Comparison of ENCODE assay signal across 1 cellular context in the genomic region with DNA sequence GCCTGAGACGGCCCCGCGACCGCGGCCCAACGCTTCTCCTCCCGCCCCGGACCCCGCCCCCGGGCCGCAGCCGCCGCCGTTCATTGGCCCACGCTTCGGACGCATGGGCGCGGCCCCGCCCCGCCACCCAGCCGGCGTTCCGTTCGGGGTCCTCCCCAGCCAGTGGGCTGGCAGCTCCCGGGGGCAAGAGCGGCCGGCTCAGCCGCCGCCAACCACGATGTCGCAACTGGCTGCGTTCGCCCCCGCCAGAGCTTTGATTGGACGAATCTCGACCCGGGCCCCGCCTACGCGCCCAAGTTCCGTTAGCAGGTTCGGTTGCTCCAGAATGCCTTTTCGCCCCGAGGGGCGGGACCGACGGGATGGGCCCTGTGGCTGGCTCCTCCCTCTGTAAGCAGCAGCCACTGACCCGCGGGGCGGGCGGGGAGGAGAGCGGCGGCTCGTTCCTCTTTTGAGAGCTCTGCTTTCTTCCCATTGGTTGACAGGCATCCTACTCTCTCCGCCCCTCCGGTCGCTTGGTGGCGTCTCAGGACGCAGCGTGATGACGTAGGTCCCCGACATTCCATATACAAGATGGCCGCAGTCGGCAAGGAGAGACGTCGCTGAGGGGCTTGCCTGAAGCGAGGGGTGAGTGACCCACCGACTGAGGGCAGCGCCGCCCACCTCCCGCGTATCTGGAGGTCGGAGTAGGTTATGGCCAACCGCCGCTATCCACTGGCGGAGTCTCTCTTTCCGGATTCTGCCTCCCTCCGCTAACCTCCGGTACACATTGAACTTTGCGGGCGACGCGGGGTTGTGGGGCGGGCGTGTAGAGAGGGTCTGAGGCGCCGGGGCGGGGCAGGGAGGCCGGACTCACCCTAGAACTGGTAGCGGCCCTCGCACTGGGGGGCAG.
TF ChIP-seq lines count a peak whose summit lies in the region.

TSS of gene CCNK (plus strand) at position 554 of the 889 bp plus-strand sequence. CDS start 11,269 bp downstream, outside the sequence.
TSS of gene SETD3 (minus strand) at position 4 of the 889 bp plus-strand sequence. CDS start 15,054 bp downstream, outside the sequence.

TF ChIP-seq in HepG2, 621 proteins besides CTCF, POLR2A, EP300 and RAD21 (continued from another document and continues in another):
- TF ChIP-seq BCLAF1 (IDR thresholded peaks at IDR 0.05) (no peak), ZNF580 (CRISPR knock-in tag; IDR thresholded peaks at IDR 0.05; ENCODE audit: borderline replicate concordance, low read depth) (peak; percentile 63; the same call in 1 of the 2 replicates), MIER2 (CRISPR knock-in tag; IDR thresholded peaks at IDR 0.05) (0 out of 2 replicates have a peak, but pooled peaks have one; percentile 17), ZSCAN29 (CRISPR knock-in tag; conservative IDR thresholded peaks at IDR 0.05) (no peak), GLI4 (CRISPR knock-in tag; IDR thresholded peaks at IDR 0.05; ENCODE audit: borderline replicate concordance) (no peak; the same call in 1 of the 2 replicates), PPARG (CRISPR knock-in tag; conservative IDR thresholded peaks at IDR 0.05) (no peak), SMAD3 (CRISPR knock-in tag; IDR thresholded peaks at IDR 0.05) (peak; percentile 45; the same call in 1 of the 2 replicates), ZNF75D (CRISPR knock-in tag; IDR thresholded peaks at IDR 0.05; ENCODE audit: borderline replicate concordance) (no peak), ZXDC (CRISPR knock-in tag; IDR thresholded peaks at IDR 0.05) (no peak), ZNF160 (CRISPR knock-in tag; IDR thresholded peaks at IDR 0.05) (no peak), SPEN (CRISPR knock-in tag; IDR thresholded peaks at IDR 0.05; ENCODE audit: low read depth) (0 out of 2 replicates have a peak, but pooled peaks have one; percentile 40), ZSCAN12 (CRISPR knock-in tag; IDR thresholded peaks at IDR 0.05) (no peak), PRDM10 (CRISPR knock-in tag; IDR thresholded peaks at IDR 0.05; ENCODE audit: low read depth) (peak; percentile 76), FOXP4 (CRISPR knock-in tag; IDR thresholded peaks at IDR 0.05) (no peak), MEIS1 (CRISPR knock-in tag; IDR thresholded peaks at IDR 0.05; ENCODE audit: borderline replicate concordance) (peak; percentile 65), ZNF749 (CRISPR knock-in tag; IDR thresholded peaks at IDR 0.05; ENCODE audit: borderline replicate concordance) (0 out of 2 replicates have a peak, but pooled peaks have one; percentile 38), NRL (CRISPR knock-in tag; IDR thresholded peaks at IDR 0.05; ENCODE audit: borderline replicate concordance) (peak; percentile 91; the same call in 1 of the 2 replicates), ZNF710 (CRISPR knock-in tag; IDR thresholded peaks at IDR 0.05; ENCODE audit: borderline replicate concordance) (peak; percentile 67; the same call in 1 of the 2 replicates), IKZF1 (IDR thresholded peaks at IDR 0.05) (no peak), KLF11 (CRISPR knock-in tag; IDR thresholded peaks at IDR 0.05) (no peak), FOXC1 (CRISPR knock-in tag; IDR thresholded peaks at IDR 0.05; ENCODE audit: borderline replicate concordance) (0 out of 2 replicates have a peak, but pooled peaks have one; percentile 29), SIN3B (IDR thresholded peaks at IDR 0.05; ENCODE audit: low read length) (peak; percentile 95), ZHX1 (CRISPR knock-in tag; IDR thresholded peaks at IDR 0.05; ENCODE audit: low read depth) (peak; percentile 82), ZNF761 (CRISPR knock-in tag; conservative IDR thresholded peaks at IDR 0.05) (0 out of 2 replicates have a peak, but pooled peaks have one; percentile 42), ZNF333 (CRISPR knock-in tag; IDR thresholded peaks at IDR 0.05; ENCODE audit: borderline replicate concordance) (0 out of 2 replicates have a peak, but pooled peaks have one; percentile 14), ERF (CRISPR knock-in tag; IDR thresholded peaks at IDR 0.05) (peak; percentile 28; the same call in 1 of the 2 replicates), HDAC2 (CRISPR knock-in tag; IDR thresholded peaks at IDR 0.05) (peak; percentile 74; the same call in 1 of the 2 replicates), SOX5 (CRISPR knock-in tag; IDR thresholded peaks at IDR 0.05; ENCODE audit: borderline replicate concordance) (peak; percentile 38; the same call in 1 of the 2 replicates), ONECUT2 (CRISPR knock-in tag; IDR thresholded peaks at IDR 0.05) (no peak), ZEB1 (IDR thresholded peaks at IDR 0.05; ENCODE audit: insufficient replicate concordance, low read depth) (no peak)
- TF ChIP-seq, protein P1, sequence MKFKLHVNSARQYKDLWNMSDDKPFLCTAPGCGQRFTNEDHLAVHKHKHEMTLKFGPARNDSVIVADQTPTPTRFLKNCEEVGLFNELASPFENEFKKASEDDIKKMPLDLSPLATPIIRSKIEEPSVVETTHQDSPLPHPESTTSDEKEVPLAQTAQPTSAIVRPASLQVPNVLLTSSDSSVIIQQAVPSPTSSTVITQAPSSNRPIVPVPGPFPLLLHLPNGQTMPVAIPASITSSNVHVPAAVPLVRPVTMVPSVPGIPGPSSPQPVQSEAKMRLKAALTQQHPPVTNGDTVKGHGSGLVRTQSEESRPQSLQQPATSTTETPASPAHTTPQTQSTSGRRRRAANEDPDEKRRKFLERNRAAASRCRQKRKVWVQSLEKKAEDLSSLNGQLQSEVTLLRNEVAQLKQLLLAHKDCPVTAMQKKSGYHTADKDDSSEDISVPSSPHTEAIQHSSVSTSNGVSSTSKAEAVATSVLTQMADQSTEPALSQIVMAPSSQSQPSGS (CRISPR knock-in tag; IDR thresholded peaks at IDR 0.05) = peak; percentile 64
